ENCODE assay signal across 8 cellular contexts in the genomic region with DNA sequence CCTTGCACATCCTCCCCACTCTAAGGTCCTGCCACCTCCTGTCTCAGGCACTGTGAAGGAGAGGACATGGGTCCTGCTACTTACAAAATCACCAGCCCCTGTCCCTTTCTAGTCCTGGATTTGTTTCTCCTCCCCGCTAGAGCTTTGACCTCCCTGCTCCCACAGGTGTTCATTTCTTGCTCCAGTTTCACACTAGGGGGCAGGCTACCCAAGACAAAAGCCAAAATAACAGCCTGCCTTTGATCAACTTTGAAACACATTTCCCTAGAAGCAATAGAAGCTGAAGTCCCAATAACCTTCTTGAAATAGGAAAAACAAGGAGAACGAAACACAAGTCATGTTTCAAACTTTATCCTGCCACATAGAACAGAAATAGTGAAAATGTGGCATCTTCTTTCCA.
DNase-seq lines count a peak whose midpoint lies in the region; ATAC-seq and TF ChIP-seq lines count a peak whose summit lies in the region.

No MANE protein-coding gene starts in this region.

- no peaks in the 10 kb centered on the region for H3K27me3 ChIP-seq in testis

- no peak for TF ChIP-seq POLR2A in testis (IDR thresholded peaks at IDR 0.05)

- H3K36me3 ChIP-seq in testis (ENCODE audit: low read depth, missing control alignments) = no peaks in the 10 kb centered on the region

- no peaks in the 10 kb centered on the region for H3K9me3 Mint-ChIP-seq in activated CD8-positive, alpha-beta T cell treated with anti-CD3 and anti-CD28 coated beads, Interleukin-2, amount 10 ng/mL, durations not matched to agents 7 days and 5 days (ENCODE audit: insufficient read depth)
- no peaks in the 10 kb centered on the region for H3K9me3 Mint-ChIP-seq in glutamatergic neuron (ENCODE audit: unreplicated experiment)
- H3K9me3 Mint-ChIP-seq in activated T-helper 2 cell treated with anti-CD3 and anti-CD28 coated beads, Interferon-gamma antibody, Interleukin-2, Interleukin-4, amounts not matched to agents 10 μg/mL and 5 μg/mL and 100 μg/mL, durations not matched to agents 14 hours and 24 hours and 36 hours = no peaks in the 10 kb centered on the region

- TF ChIP-seq CTCF in glutamatergic neuron (IDR thresholded peaks at IDR 0.05; ENCODE audit: partially characterized antibody, unreplicated experiment) = peak; percentile 50
- TF ChIP-seq CTCF in testis (IDR thresholded peaks at IDR 0.05) = peak in 2 of 3 experiments; percentile 37 to 40

- DNase-seq in stimulated activated CD4-positive, alpha-beta T cell treated with anti-CD3 and anti-CD28 coated beads, Interleukin-15, amount 100 ng/mL, for 24 hours = peak; percentile 43
- DNase-seq in stimulated activated CD4-positive, alpha-beta T cell treated with anti-CD3 and anti-CD28 coated beads, Interleukin-4, amount 100 ng/mL, for 1 hour = no peak
- peak; percentile 50 for DNase-seq in activated CD8-positive, alpha-beta T cell treated with anti-CD3 and anti-CD28 coated beads, Interleukin-2, amount 10 ng/mL, durations not matched to agents 7 days and 5 days
- no peak for DNase-seq in glutamatergic neuron
- DNase-seq in testis = no peak
- DNase-seq in activated T-helper 2 cell treated with anti-CD3 and anti-CD28 coated beads, Interferon-gamma antibody, Interleukin-2, Interleukin-4, amounts not matched to agents 10 μg/mL and 5 μg/mL and 100 μg/mL, durations not matched to agents 14 hours and 24 hours and 36 hours (ENCODE audit: low spot score) = no peak

- intact Hi-C loops in testis (cut with DNase I; ENCODE audit: low total_unique reads) = loop anchor here (10.0 kb wide), 1 partner anchor 97 kb away; no protein-coding TSS in a partner anchor
- intact Hi-C loops in activated T-helper 2 cell treated with anti-CD3 and anti-CD28 coated beads, Interferon-gamma antibody, Interleukin-2, Interleukin-4, amounts not matched to agents 10 μg/mL and 5 μg/mL and 100 μg/mL, durations not matched to agents 14 hours and 24 hours and 36 hours (cut with micrococcal nuclease) = loop anchor here (1.0 kb wide), 1 partner anchor 100 kb away; no protein-coding TSS in a partner anchor

- no peaks in the 10 kb centered on the region for H3K9me3 ChIP-seq in testis

- H3K27me3 Mint-ChIP-seq in activated CD8-positive, alpha-beta T cell treated with anti-CD3 and anti-CD28 coated beads, Interleukin-2, amount 10 ng/mL, durations not matched to agents 7 days and 5 days (ENCODE audit: low read depth) = peaks cover 5% of the 10 kb centered on the region
- H3K27me3 Mint-ChIP-seq in glutamatergic neuron (ENCODE audit: unreplicated experiment) = no peaks in the 10 kb centered on the region
- H3K27me3 Mint-ChIP-seq in activated T-helper 2 cell treated with anti-CD3 and anti-CD28 coated beads, Interferon-gamma antibody, Interleukin-2, Interleukin-4, amounts not matched to agents 10 μg/mL and 5 μg/mL and 100 μg/mL, durations not matched to agents 14 hours and 24 hours and 36 hours (ENCODE audit: low read depth) = no peaks in the 10 kb centered on the region

- TF ChIP-seq RAD21 in Ishikawa (IDR thresholded peaks at IDR 0.05; ENCODE audit: low read depth) = peak; percentile 69

- POLR2A ChIA-PET in activated CD8-positive, alpha-beta T cell treated with anti-CD3 and anti-CD28 coated beads, Interleukin-2, amount 10 ng/mL, durations not matched to agents 7 days and 5 days (lab: Charles Lee) = no interaction called here

- no peaks in the 10 kb centered on the region for H3K36me3 Mint-ChIP-seq in activated CD8-positive, alpha-beta T cell treated with anti-CD3 and anti-CD28 coated beads, Interleukin-2, amount 10 ng/mL, durations not matched to agents 7 days and 5 days (ENCODE audit: low read depth)
- no peaks in the 10 kb centered on the region for H3K36me3 Mint-ChIP-seq in glutamatergic neuron (ENCODE audit: unreplicated experiment)
- no peaks in the 10 kb centered on the region for H3K36me3 Mint-ChIP-seq in activated T-helper 2 cell treated with anti-CD3 and anti-CD28 coated beads, Interferon-gamma antibody, Interleukin-2, Interleukin-4, amounts not matched to agents 10 μg/mL and 5 μg/mL and 100 μg/mL, durations not matched to agents 14 hours and 24 hours and 36 hours (ENCODE audit: low read depth)

- WGBS in testis, 2 donors = 55 to 68% methylated on average over 2 of the region's 2 CpGs

- no peak overlapping the region for H3K27ac ChIP-seq in testis

- CTCF ChIA-PET in activated CD8-positive, alpha-beta T cell treated with anti-CD3 and anti-CD28 coated beads, Interleukin-2, amount 10 ng/mL, durations not matched to agents 7 days and 5 days (lab: Charles Lee) = interaction anchor here (0.6 to 4.4 kb wide), 21 partner anchors 8 to 300 kb away, joined by 3 to 49 read pairs (median 4); no protein-coding TSS in a partner anchor

- ATAC-seq in activated CD8-positive, alpha-beta T cell treated with anti-CD3 and anti-CD28 coated beads, Interleukin-2, amount 10 ng/mL, durations not matched to agents 7 days and 5 days = peak; percentile 64
- no peak for ATAC-seq in GM18517 (IDR thresholded peaks at IDR 0.05; ENCODE audit: unreplicated experiment)

- H3K27ac Mint-ChIP-seq in activated CD8-positive, alpha-beta T cell treated with anti-CD3 and anti-CD28 coated beads, Interleukin-2, amount 10 ng/mL, durations not matched to agents 7 days and 5 days = no peak overlapping the region
- no peak overlapping the region for H3K27ac Mint-ChIP-seq in glutamatergic neuron (ENCODE audit: unreplicated experiment)
- no peak overlapping the region for H3K27ac Mint-ChIP-seq in activated T-helper 2 cell treated with anti-CD3 and anti-CD28 coated beads, Interferon-gamma antibody, Interleukin-2, Interleukin-4, amounts not matched to agents 10 μg/mL and 5 μg/mL and 100 μg/mL, durations not matched to agents 14 hours and 24 hours and 36 hours

- no peak overlapping the region for H3K4me3 Mint-ChIP-seq in activated CD8-positive, alpha-beta T cell treated with anti-CD3 and anti-CD28 coated beads, Interleukin-2, amount 10 ng/mL, durations not matched to agents 7 days and 5 days
- H3K4me3 Mint-ChIP-seq in glutamatergic neuron (ENCODE audit: unreplicated experiment) = no peak overlapping the region
- no peak overlapping the region for H3K4me3 Mint-ChIP-seq in activated T-helper 2 cell treated with anti-CD3 and anti-CD28 coated beads, Interferon-gamma antibody, Interleukin-2, Interleukin-4, amounts not matched to agents 10 μg/mL and 5 μg/mL and 100 μg/mL, durations not matched to agents 14 hours and 24 hours and 36 hours (ENCODE audit: low read depth)

- TF ChIP-seq EP300 in Ishikawa (IDR thresholded peaks at IDR 0.05; ENCODE audit: borderline replicate concordance) = no peak

- no peak overlapping the region for H3K4me3 ChIP-seq in testis

- no peaks in the 10 kb centered on the region for H3K4me1 ChIP-seq in testis

- no peaks in the 10 kb centered on the region for H3K4me1 Mint-ChIP-seq in activated CD8-positive, alpha-beta T cell treated with anti-CD3 and anti-CD28 coated beads, Interleukin-2, amount 10 ng/mL, durations not matched to agents 7 days and 5 days (ENCODE audit: low read depth)
- H3K4me1 Mint-ChIP-seq in glutamatergic neuron (ENCODE audit: low read depth, unreplicated experiment) = no peaks in the 10 kb centered on the region
- no peaks in the 10 kb centered on the region for H3K4me1 Mint-ChIP-seq in activated T-helper 2 cell treated with anti-CD3 and anti-CD28 coated beads, Interferon-gamma antibody, Interleukin-2, Interleukin-4, amounts not matched to agents 10 μg/mL and 5 μg/mL and 100 μg/mL, durations not matched to agents 14 hours and 24 hours and 36 hours (ENCODE audit: low read depth)

TF ChIP-seq in Ishikawa, 13 proteins besides CTCF, POLR2A, EP300 and RAD21:
- no peak for TF ChIP-seq FOXM1 (IDR thresholded peaks at IDR 0.05; ENCODE audit: borderline replicate concordance, low read depth)
- no peak for TF ChIP-seq ZBTB7A (IDR thresholded peaks at IDR 0.05; ENCODE audit: low read depth)
- TF ChIP-seq CREB1 (IDR thresholded peaks at IDR 0.05; ENCODE audit: low read depth) = no peak
- no peak for TF ChIP-seq TAF1 (IDR thresholded peaks at IDR 0.05; ENCODE audit: low read depth)
- no peak for TF ChIP-seq TCF12 (IDR thresholded peaks at IDR 0.05; ENCODE audit: low read depth)
- no peak for TF ChIP-seq EGR1 (IDR thresholded peaks at IDR 0.05)
- TF ChIP-seq, protein P1, sequence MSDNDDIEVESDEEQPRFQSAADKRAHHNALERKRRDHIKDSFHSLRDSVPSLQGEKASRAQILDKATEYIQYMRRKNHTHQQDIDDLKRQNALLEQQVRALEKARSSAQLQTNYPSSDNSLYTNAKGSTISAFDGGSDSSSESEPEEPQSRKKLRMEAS (IDR thresholded peaks at IDR 0.05) = no peak
- TF ChIP-seq TEAD4 (IDR thresholded peaks at IDR 0.05) = no peak

Comparison
In these comparisons a context has a peak if more than half of its experiments do, and no peak if none do; other contexts are left out.
1. DNase-seq: peak in stimulated activated CD4-positive, alpha-beta T cell treated with anti-CD3 and anti-CD28 coated beads, Interleukin-15, amount 100 ng/mL, for 24 hours (single experiment) and activated CD8-positive, alpha-beta T cell treated with anti-CD3 and anti-CD28 coated beads, Interleukin-2, amount 10 ng/mL, durations not matched to agents 7 days and 5 days (single experiment); none in stimulated activated CD4-positive, alpha-beta T cell treated with anti-CD3 and anti-CD28 coated beads, Interleukin-4, amount 100 ng/mL, for 1 hour (single experiment), glutamatergic neuron (single experiment), testis (single experiment) and activated T-helper 2 cell treated with anti-CD3 and anti-CD28 coated beads, Interferon-gamma antibody, Interleukin-2, Interleukin-4, amounts not matched to agents 10 μg/mL and 5 μg/mL and 100 μg/mL, durations not matched to agents 14 hours and 24 hours and 36 hours (single experiment).